In genomic region chr6:144335914-144336313, GRCh38 we compare ENCODE assay signal across 8 cellular contexts. TPM values are rescaled to one million over a fixed set of nuclear protein-coding genes. Genes with fewer than 3 reads are reported as not detected.
DNase-seq lines count a peak whose midpoint lies in the region; ATAC-seq, FAIRE-seq and TF ChIP-seq lines count a peak whose summit lies in the region.

No MANE protein-coding gene starts in this region.

- H3K4me2 ChIP-seq in GM12878 (ENCODE audit: control insufficient read depth, insufficient read depth) = no peak overlapping the region
- no peak overlapping the region for H3K4me2 ChIP-seq in GM23248 (ENCODE audit: unreplicated experiment)

- WGBS in GM12878 (ENCODE audit: insufficient coverage, insufficient replicate concordance, low lambda C conversion rate, missing lambda C conversion rate) = 43% methylated on average over 5 of the region's 5 CpGs
- 93 to 95% methylated on average over 5 of the region's 5 CpGs for WGBS in GM23248 (ENCODE audit: low coverage in 1 of 2, low lambda C conversion rate in 2 of 2, missing lambda C conversion rate in 2 of 2), 2 experiments

- peaks cover 0 to 2% (median 0%) of the 10 kb centered on the region in 3 donors for H3K27me3 Mint-ChIP-seq in CD14-positive monocyte (ENCODE audit: low read depth in 3 of 3)

- H3K9ac ChIP-seq in GM12878 (ENCODE audit: control insufficient read depth, insufficient read depth, low read length) = no peak overlapping the region
- no peak overlapping the region for H3K9ac ChIP-seq in GM23248

- RAD21 ChIA-PET in GM12878 (lab: Charles Lee; ENCODE audit: unreplicated experiment) = no interaction called here

- CTCF ChIA-PET in GM12878 (lab: Yijun Ruan, JAX) = interaction anchor here (0.5 to 1.7 kb wide), 2 partner anchors 9 to 11 kb away, joined by 3 to 7 read pairs; no protein-coding TSS in a partner anchor

- no peak overlapping the region for H3K4me3 Mint-ChIP-seq in CD14-positive monocyte

- H3K4me3 ChIP-seq in GM12878 (no peak overlapping the region), GM23248 (no peak overlapping the region)

- H4K20me1 ChIP-seq in GM12878 (ENCODE audit: control insufficient read depth, insufficient read depth) (no peaks in the 10 kb centered on the region), GM23248 (ENCODE audit: insufficient read depth) (peaks cover 6% of the 10 kb centered on the region)

- H3K27ac ChIP-seq in GM12878 (ENCODE audit: control insufficient read depth, insufficient read depth) (no peak overlapping the region), GM23248 (no peak overlapping the region)

- H3K27ac Mint-ChIP-seq in CD14-positive monocyte = peak overlapping the region in 4 of 7 donors; percentile 4 to 68 (median 54)

- no peaks in the 10 kb centered on the region for H3K9me3 Mint-ChIP-seq in CD14-positive monocyte

- POLR2A ChIA-PET in GM12878 (lab: Charles Lee) = interaction anchor here (0.5 to 1.5 kb wide), 2 partner anchors 10 kb away, joined by 3 to 4 read pairs; no protein-coding TSS in a partner anchor

- H3K36me3 ChIP-seq in GM12878 (ENCODE audit: control insufficient read depth in 2 of 2, insufficient read depth in 2 of 2, low read length in 1 of 2) (no peaks in the 10 kb centered on the region), GM23248 (ENCODE audit: low read depth) (no peaks in the 10 kb centered on the region)

- H3K9me2 ChIP-seq in GM23248 (ENCODE audit: insufficient read depth) = no peaks in the 10 kb centered on the region

- no peak for TF ChIP-seq POLR2A in GM12878 (IDR thresholded peaks at IDR 0.05; ENCODE audit: low read depth, low read length)

- FAIRE-seq in GM12878 (lab: Jason Lieb, UNC) = no peak

- peak; percentile 40 for ATAC-seq in GM19351 (IDR thresholded peaks at IDR 0.05; ENCODE audit: unreplicated experiment)
- peak; percentile 67 for ATAC-seq in HG03442 (IDR thresholded peaks at IDR 0.05; ENCODE audit: unreplicated experiment)
- peak; percentile 74 for ATAC-seq in GM12878
- no peak for ATAC-seq in HG03025 (IDR thresholded peaks at IDR 0.05; ENCODE audit: low FRiP score, unreplicated experiment)

- SMC1A ChIA-PET in GM12878 (lab: Charles Lee; ENCODE audit: uncharacterized antibody, unreplicated experiment) = interaction anchor here (1.1 kb wide), 1 partner anchor 18 kb away, joined by 3 read pairs; no protein-coding TSS in a partner anchor

- BruUV-seq in GM12878 (replicated peaks; lab: Mats Ljungman, UMichigan) = no TSS peak

- H3K79me2 ChIP-seq in GM12878 (ENCODE audit: control insufficient read depth, insufficient read depth, low read length) = no peaks in the 10 kb centered on the region
- peaks cover 100% of the 10 kb centered on the region for H3K79me2 ChIP-seq in GM23248 (ENCODE audit: insufficient read depth)

- no peaks in the 10 kb centered on the region for H3K9me3 ChIP-seq in GM12878 (replicated peaks; ENCODE audit: control insufficient read depth, insufficient read depth, low read length)
- H3K9me3 ChIP-seq in GM23248 (ENCODE audit: low read depth) = no peaks in the 10 kb centered on the region

- intact Hi-C loops in CD14-positive monocyte (cut with micrococcal nuclease) (no loop called here), GM12878 (cut with micrococcal nuclease; ENCODE audit: unreplicated experiment) (no loop called here)

- H3F3A ChIP-seq in GM23248 (ENCODE audit: insufficient read depth) = peaks cover 10% of the 10 kb centered on the region; the same call in 1 of the 2 replicates

- peaks cover 63% of the 10 kb centered on the region for H3K4me1 Mint-ChIP-seq in CD14-positive monocyte

- DNase-seq in CD14-positive monocyte (ENCODE audit: low spot score) (peak; percentile 62), GM12878 (ENCODE audit: low read depth, low spot score) (no peak), NCI-H2107 (lab: John Stamatoyannopoulos, UW) (no peak), GM23248 (no peak), NCI-H1930 (lab: John Stamatoyannopoulos, UW) (no peak)

- H3K27me3 ChIP-seq in GM12878 (replicated peaks in 1 of 2; ENCODE audit: control insufficient read depth in 2 of 2, insufficient read depth in 2 of 2, low read length in 1 of 2) (no peaks in the 10 kb centered on the region), GM23248 (replicated peaks; ENCODE audit: insufficient read depth) (no peaks in the 10 kb centered on the region)

- TF ChIP-seq CTCF in CD14-positive monocyte (IDR thresholded peaks at IDR 0.05) (no peak), GM12878 (IDR thresholded peaks at IDR 0.05 in 2 of 3, conservative IDR thresholded peaks at IDR 0.05 in 1 of 3; ENCODE audit: control insufficient read depth in 2 of 3, extremely low read depth in 1 of 3, insufficient read depth in 1 of 3, low read depth in 3 of 3, low read length in 3 of 3) (no peak)

- H2AFZ ChIP-seq in GM12878 (ENCODE audit: control insufficient read depth, low read depth, low read length) = no peak overlapping the region
- no peak overlapping the region for H2AFZ ChIP-seq in GM23248

- no peak for TF ChIP-seq EP300 in GM12878 (IDR thresholded peaks at IDR 0.05; ENCODE audit: borderline replicate concordance in 1 of 2, control insufficient read depth in 1 of 2, low read depth in 2 of 2, low read length in 2 of 2)

- H3K36me3 Mint-ChIP-seq in CD14-positive monocyte = peaks cover 8 to 10% of the 10 kb centered on the region in 2 donors

- in situ Hi-C loops in GM12878 (cut with MboI) (no loop called here), GM23248 (cut with MboI) (no loop called here)

- H3K4me1 ChIP-seq in GM12878 (ENCODE audit: control insufficient read depth, insufficient read depth, low read length) (peaks cover 20% of the 10 kb centered on the region), GM23248 (ENCODE audit: insufficient read depth) (peaks cover 25% of the 10 kb centered on the region)

- TF ChIP-seq RAD21 in GM12878 (IDR thresholded peaks at IDR 0.05; ENCODE audit: insufficient read depth, low read depth, low read length) = no peak

TF ChIP-seq in GM12878, 131 proteins besides CTCF, POLR2A, EP300 and RAD21 (continues in another document):
- TF ChIP-seq POLR2AphosphoS5 (IDR thresholded peaks at IDR 0.05; ENCODE audit: low read length) (no peak), POU2F2 (IDR thresholded peaks at IDR 0.05; ENCODE audit: borderline replicate concordance, low read depth, low read length) (peak; percentile 77; the same call in 1 of the 3 replicates), SKIL (IDR thresholded peaks at IDR 0.05; ENCODE audit: low read depth, poor library complexity, severe bottlenecking) (no peak), NBN (IDR thresholded peaks at IDR 0.05) (no peak), BCLAF1 (IDR thresholded peaks at IDR 0.05) (no peak)

RNA-seq across cellular contexts. Expression of gene UTRN, which starts 50.8 kb away (rescaled TPM):
- 10 to 100 TPM; 21.8 to 66.1 TPM for polyA plus RNA-seq in CD14-positive monocyte
- 574 and 595 TPM in 2 replicates for total RNA-seq in GM12878 (2013; cell fraction: nucleolus; rRNA removed)
- total RNA-seq in GM12878 (2014; rRNA removed) = 33.0 and 38.6 TPM in 2 replicates
- 52.6 and 57.4 TPM in 2 replicates for total RNA-seq in GM12878 (2014; rRNA removed; fragmentation: Illumina TruSeq; extraction: Trizol)
- 29.2 and 33.2 TPM in 2 replicates for total RNA-seq in GM12878 (2021)
- polyA plus RNA-seq in GM12878 (2011; ENCODE audit: low read depth) = 19.2 TPM
- 37.6 and 43.7 TPM in 2 replicates for polyA plus RNA-seq in GM12878 (2011; rRNA removed)
- polyA plus RNA-seq in GM12878 (2011; cell fraction: cytosol; rRNA removed) = 27.9 and 41.4 TPM in 2 replicates
- polyA plus RNA-seq in GM12878 (2011; cell fraction: nucleus; rRNA removed) = 55.5 and 58.1 TPM in 2 replicates
- polyA plus RNA-seq in GM12878 (2012) = 18.1 and 24.7 TPM in 2 replicates
- 41.9 and 49.9 TPM in 2 replicates for polyA plus RNA-seq in GM12878 (2014; fragmentation: Illumina TruSeq; extraction: Trizol)
- polyA plus RNA-seq in GM12878 (2014; fragmentation: Nextera tagmentation; extraction: Ambion mirVana) = 1 to 10 TPM; 1.6 to 5.6 TPM
- 17.5 and 18.0 TPM in 2 replicates for polyA plus RNA-seq in GM12878 (2014; rRNA removed)
- polyA plus RNA-seq in GM12878 (2016; fragmentation: Nextera tagmentation; extraction: Ambion mirVana) = 10 to 100 TPM; 14.9 to 15.3 TPM
- 173 and 300 TPM in 2 replicates for polyA minus RNA-seq in GM12878 (2011; rRNA and poly(A)+ RNA removed)
- 47.0 and 51.8 TPM in 2 replicates for polyA minus RNA-seq in GM12878 (2011; cell fraction: cytosol; rRNA and poly(A)+ RNA removed)
- 213 and 266 TPM in 2 replicates for polyA minus RNA-seq in GM12878 (2011; cell fraction: nucleus; rRNA and poly(A)+ RNA removed)
- total RNA-seq in GM23248 (2014; rRNA removed; shearing (Covaris generic)) = 103 TPM in 2 replicates
- 46.6 and 49.4 TPM in 2 replicates for polyA plus RNA-seq in GM23248 (2016; fragmentation: Nextera tagmentation; extraction: Ambion mirVana)
